Comparison of ENCODE assay signal across 27 cellular contexts in genomic region chr5:149760700-149761187, GRCh38. TPM values are rescaled to one million over a fixed set of nuclear protein-coding genes. Genes with fewer than 3 reads are reported as not detected.
DNase-seq lines count a peak whose midpoint lies in the region; FAIRE-seq and TF ChIP-seq lines count a peak whose summit lies in the region.
"Had no signal": no experiment of that assay in that cellular context is flagged by ENCODE, and none has a peak within 500 bp of the region (broad histone marks: within the 10 kb centered on the region; RNA-seq: fewer than 3 reads in every experiment).

No MANE protein-coding gene starts in this region.

- TF ChIP-seq EP300 in Ishikawa (IDR thresholded peaks at IDR 0.05; ENCODE audit: borderline replicate concordance), result peak; percentile 22; the same call in 1 of the 2 replicates

- DNase-seq in D721Med (ENCODE audit: insufficient read length, low spot score) (peak; percentile 52), astrocyte (ENCODE audit: low read depth) (no peak), osteocyte (ENCODE audit: extremely low spot score, unreplicated experiment) (no peak), T1000 (lab: John Stamatoyannopoulos, UW) (no peak), NCI-H510A (lab: John Stamatoyannopoulos, UW) (no peak)
- DNase-seq in stimulated activated CD4-positive, alpha-beta T cell treated with anti-CD3 and anti-CD28 coated beads, Interleukin-12 subunit alpha, Interleukin-12 subunit beta, amount 100 ng/mL, for 4 hours, result no peak
- DNase-seq: activated CD4-positive, CD25-positive, alpha-beta regulatory T cell; activated CD8-positive, alpha-beta T cell treated with anti-CD3 and anti-CD28 coated beads for 36 hours; activated naive CD8-positive, alpha-beta T cell treated with anti-CD3 and anti-CD28 coated beads for 36 hours; BE2C; body of pancreas; Calu3; colonic mucosa; MM.1S; naive thymus-derived CD8-positive, alpha-beta T cell; NCI-H1694 treated with DMSO at 0.1 percent for 48 hours; NCI-H524; SHP77 treated with DMSO at 0.1 percent for 48 hours; stimulated activated CD4-positive, alpha-beta T cell treated with anti-CD3 and anti-CD28 coated beads, Interleukin-2, amount 100 ng/mL, for 24 hours; stimulated activated naive CD8-positive, alpha-beta T cell treated with anti-CD3 and anti-CD28 coated beads, Interleukin-15, amount 100 ng/mL, for 72 hours; transverse colon had no signal

- H2AFZ ChIP-seq in astrocyte (ENCODE audit: low read depth, low read length), result no peak overlapping the region
- H2AFZ ChIP-seq: parathyroid adenoma had no signal

- H3K27ac Mint-ChIP-seq in astrocyte (ENCODE audit: unreplicated experiment) (no peak overlapping the region), osteocyte (ENCODE audit: unreplicated experiment) (peak overlapping the region; percentile 76)
- H3K27ac Mint-ChIP-seq: activated CD8-positive, alpha-beta T cell treated with anti-CD3 and anti-CD28 coated beads for 36 hours; activated naive CD8-positive, alpha-beta T cell treated with anti-CD3 and anti-CD28 coated beads for 36 hours; T-helper 1 cell treated with Interleukin-12 subunit alpha and Interleukin-12 subunit beta and Interleukin-4 antibody, amounts not matched to agents 30 μg/mL and 1 μg/mL, for 36 hours had no signal

- H3K27me3 Mint-ChIP-seq in astrocyte (ENCODE audit: low read depth, unreplicated experiment), result no peaks in the 10 kb centered on the region
- no peaks in the 10 kb centered on the region for H3K27me3 Mint-ChIP-seq in osteocyte (ENCODE audit: unreplicated experiment)
- H3K27me3 Mint-ChIP-seq: activated CD8-positive, alpha-beta T cell treated with anti-CD3 and anti-CD28 coated beads for 36 hours; activated naive CD8-positive, alpha-beta T cell treated with anti-CD3 and anti-CD28 coated beads for 36 hours; naive thymus-derived CD8-positive, alpha-beta T cell; stimulated activated naive CD8-positive, alpha-beta T cell treated with anti-CD3 and anti-CD28 coated beads, Interleukin-15, amount 100 ng/mL, for 72 hours had no signal

- H3K27me3 ChIP-seq in astrocyte (ENCODE audit: insufficient read depth, low read length), result peaks cover 4% of the 10 kb centered on the region
- H3K27me3 ChIP-seq: BE2C, body of pancreas, colonic mucosa, transverse colon had no signal

- peak overlapping the region; percentile 26 for H3K4me2 ChIP-seq in astrocyte (ENCODE audit: low read length)

- no peak overlapping the region for H3K4me3 Mint-ChIP-seq in astrocyte (ENCODE audit: unreplicated experiment)
- no peak overlapping the region for H3K4me3 Mint-ChIP-seq in osteocyte (ENCODE audit: unreplicated experiment)
- H3K4me3 Mint-ChIP-seq: activated CD8-positive, alpha-beta T cell treated with anti-CD3 and anti-CD28 coated beads for 36 hours; activated naive CD8-positive, alpha-beta T cell treated with anti-CD3 and anti-CD28 coated beads for 36 hours; naive thymus-derived CD8-positive, alpha-beta T cell; stimulated activated naive CD8-positive, alpha-beta T cell treated with anti-CD3 and anti-CD28 coated beads, Interleukin-15, amount 100 ng/mL, for 72 hours; T-helper 1 cell treated with Interleukin-12 subunit alpha and Interleukin-12 subunit beta and Interleukin-4 antibody, amounts not matched to agents 30 μg/mL and 1 μg/mL, for 36 hours had no signal

- TF ChIP-seq CTCF in D721Med (IDR thresholded peaks at IDR 0.05; ENCODE audit: insufficient read depth, missing control alignments) (no peak), astrocyte (IDR thresholded peaks at IDR 0.05; ENCODE audit: insufficient read depth, low read depth, low read length) (no peak), osteocyte (IDR thresholded peaks at IDR 0.05) (no peak)

- H3K9ac ChIP-seq in astrocyte (ENCODE audit: low read length), result no peak overlapping the region
- H3K9ac ChIP-seq: parathyroid adenoma had no signal

- H3K9me3 Mint-ChIP-seq in astrocyte (ENCODE audit: unreplicated experiment) (peaks cover 2% of the 10 kb centered on the region), osteocyte (ENCODE audit: unreplicated experiment) (no peaks in the 10 kb centered on the region)
- H3K9me3 Mint-ChIP-seq: T-helper 1 cell treated with Interleukin-12 subunit alpha and Interleukin-12 subunit beta and Interleukin-4 antibody, amounts not matched to agents 30 μg/mL and 1 μg/mL, for 36 hours had no signal

- FAIRE-seq in D721Med (lab: Jason Lieb, UNC) (no peak), astrocyte (lab: Jason Lieb, UNC) (no peak)
- FAIRE-seq: endometrium, GM12878, keratinocyte had no signal

- H3K4me1 Mint-ChIP-seq in astrocyte (ENCODE audit: low read depth, unreplicated experiment), result peaks cover 10% of the 10 kb centered on the region
- H3K4me1 Mint-ChIP-seq in osteocyte (ENCODE audit: unreplicated experiment), result peaks cover 41% of the 10 kb centered on the region

- H3K4me3 ChIP-seq in astrocyte (ENCODE audit: insufficient read depth, low read depth, low read length), result no peak overlapping the region
- H3K4me3 ChIP-seq: body of pancreas, colonic mucosa, GM12878, transverse colon had no signal

- H3K36me3 Mint-ChIP-seq in astrocyte (ENCODE audit: low read depth, unreplicated experiment), result peaks cover 1% of the 10 kb centered on the region
- H3K36me3 Mint-ChIP-seq in osteocyte (ENCODE audit: unreplicated experiment), result peaks cover 3% of the 10 kb centered on the region

- H3K36me3 ChIP-seq in astrocyte (ENCODE audit: insufficient read depth, low read length), result no peaks in the 10 kb centered on the region
- H3K36me3 ChIP-seq: BE2C, colonic mucosa, transverse colon had no signal

- H3K27ac ChIP-seq in astrocyte (ENCODE audit: low read depth, low read length), result no peak overlapping the region
- H3K27ac ChIP-seq: body of pancreas, colonic mucosa, parathyroid adenoma, transverse colon had no signal

- H3K79me2 ChIP-seq in astrocyte (ENCODE audit: insufficient read depth, low read length), result no peaks in the 10 kb centered on the region

- H3K4me1 ChIP-seq in astrocyte (ENCODE audit: insufficient read depth, low read length), result peaks cover 8% of the 10 kb centered on the region
- H3K4me1 ChIP-seq: BE2C, body of pancreas, parathyroid adenoma had no signal

- no peaks in the 10 kb centered on the region for H3K9me3 ChIP-seq in astrocyte (ENCODE audit: insufficient read depth, low read depth, low read length)
- H3K9me3 ChIP-seq: body of pancreas, colonic mucosa had no signal

- TF ChIP-seq RAD21 in Ishikawa (IDR thresholded peaks at IDR 0.05; ENCODE audit: low read depth), result no peak

- no peaks in the 10 kb centered on the region for H4K20me1 ChIP-seq in astrocyte (ENCODE audit: insufficient read depth, low read length)

TF ChIP-seq in Ishikawa, 13 proteins besides CTCF, POLR2A, EP300 and RAD21:
- peak; percentile 30; the same call in 1 of the 2 replicates for TF ChIP-seq MAX (IDR thresholded peaks at IDR 0.05)
- TF ChIP-seq TEAD4 (IDR thresholded peaks at IDR 0.05), result peak; percentile 89
- no peak for TF ChIP-seq USF1 (IDR thresholded peaks at IDR 0.05)
- peak; percentile 45; the same call in 1 of the 2 replicates for TF ChIP-seq YY1 (IDR thresholded peaks at IDR 0.05; ENCODE audit: low read depth)

RNA-seq across cellular contexts. Expression of gene PPARGC1B, which starts 30.6 kb away (rescaled TPM):
- 3.8 and 4.2 TPM in 2 replicates for total RNA-seq in astrocyte
- total RNA-seq in osteocyte, result 2.5 and 3.3 TPM in 2 replicates
